ENCODE assay signal across 8 cellular contexts in genomic region chr3:184513276-184514150, GRCh38. TPM values are rescaled to one million over a fixed set of nuclear protein-coding genes. Genes with fewer than 3 reads are reported as not detected.
DNase-seq lines count a peak whose midpoint lies in the region; ATAC-seq and TF ChIP-seq lines count a peak whose summit lies in the region.

No MANE protein-coding gene starts in this region.

- no peak overlapping the region for H3K27ac Mint-ChIP-seq in activated CD8-positive, alpha-beta T cell treated with anti-CD3 and anti-CD28 coated beads, Interleukin-2, amount 10 ng/mL, durations not matched to agents 7 days and 5 days
- no peak overlapping the region for H3K27ac Mint-ChIP-seq in memory B cell

- peaks cover 10% of the 10 kb centered on the region for H3K4me1 ChIP-seq in effector memory CD4-positive, alpha-beta T cell (ENCODE audit: control insufficient read depth, insufficient read depth, low read length, poor library complexity, severe bottlenecking)

- POLR2A ChIA-PET in activated CD8-positive, alpha-beta T cell treated with anti-CD3 and anti-CD28 coated beads, Interleukin-2, amount 10 ng/mL, durations not matched to agents 7 days and 5 days (lab: Charles Lee) = interaction anchor here (1.6 kb wide), 1 partner anchor 12 kb away, joined by 4 read pairs; no protein-coding TSS in a partner anchor

- CTCF ChIA-PET in activated CD8-positive, alpha-beta T cell treated with anti-CD3 and anti-CD28 coated beads, Interleukin-2, amount 10 ng/mL, durations not matched to agents 7 days and 5 days (lab: Charles Lee) = interaction anchor here (0.6 to 4.7 kb wide), 34 partner anchors 8 to 286 kb away, joined by 3 to 69 read pairs (median 4); no protein-coding TSS in a partner anchor

- peak; percentile 73 for TF ChIP-seq CTCF in HL-60 (IDR thresholded peaks at IDR 0.05; ENCODE audit: insufficient read depth, low read length)

- H3K27ac ChIP-seq in HL-60 (replicated peaks) = no peak overlapping the region
- no peak overlapping the region for H3K27ac ChIP-seq in effector memory CD4-positive, alpha-beta T cell (ENCODE audit: insufficient read depth, low read length, poor library complexity, severe bottlenecking)

- no peaks in the 10 kb centered on the region for H3K36me3 ChIP-seq in effector memory CD4-positive, alpha-beta T cell (ENCODE audit: control insufficient read depth, insufficient read depth, low read length)

- no peaks in the 10 kb centered on the region for H3K9me3 ChIP-seq in effector memory CD4-positive, alpha-beta T cell (ENCODE audit: control insufficient read depth, low read length)

- ATAC-seq in GM19043 (IDR thresholded peaks at IDR 0.05; ENCODE audit: low read depth, unreplicated experiment) (peak; percentile 79), memory B cell (ENCODE audit: low read depth) (peak; percentile 98)
- ATAC-seq in activated CD8-positive, alpha-beta T cell treated with anti-CD3 and anti-CD28 coated beads, Interleukin-2, amount 10 ng/mL, durations not matched to agents 7 days and 5 days = peak; percentile 99

- no peaks in the 10 kb centered on the region for H3K9me3 Mint-ChIP-seq in activated CD8-positive, alpha-beta T cell treated with anti-CD3 and anti-CD28 coated beads, Interleukin-2, amount 10 ng/mL, durations not matched to agents 7 days and 5 days (ENCODE audit: insufficient read depth)
- peaks cover 5% of the 10 kb centered on the region for H3K9me3 Mint-ChIP-seq in memory B cell

- H3K4me1 Mint-ChIP-seq in activated CD8-positive, alpha-beta T cell treated with anti-CD3 and anti-CD28 coated beads, Interleukin-2, amount 10 ng/mL, durations not matched to agents 7 days and 5 days (ENCODE audit: low read depth) = peaks cover 10% of the 10 kb centered on the region
- H3K4me1 Mint-ChIP-seq in memory B cell = peaks cover 5% of the 10 kb centered on the region

- DNase-seq in AG08395 (ENCODE audit: low spot score) (peak; percentile 95), HL-60 (ENCODE audit: low read depth in 1 of 2, low spot score in 1 of 2) (peak; percentile 46 to 76), NCI-H82 treated with DMSO at 0.1 percent for 48 hours (lab: John Stamatoyannopoulos, UW; ENCODE audit: unreplicated experiment) (peak; percentile 82), memory B cell (ENCODE audit: low spot score in 2 of 2) (peak; percentile 83 to 86)
- peak; percentile 87 for DNase-seq in activated CD8-positive, alpha-beta T cell treated with anti-CD3 and anti-CD28 coated beads, Interleukin-2, amount 10 ng/mL, durations not matched to agents 7 days and 5 days
- DNase-seq in effector memory CD4-positive, alpha-beta T cell = peak; percentile 51 to 63 (median 57)
- DNase-seq in stimulated activated CD4-positive, alpha-beta T cell treated with anti-CD3 and anti-CD28 coated beads, TNF-alpha, amount 100 ng/mL, for 4 hours (ENCODE audit: low read depth in 3 of 3) = peak; percentile 63 to 71 (median 68)

- H3K36me3 Mint-ChIP-seq in activated CD8-positive, alpha-beta T cell treated with anti-CD3 and anti-CD28 coated beads, Interleukin-2, amount 10 ng/mL, durations not matched to agents 7 days and 5 days (ENCODE audit: low read depth) = no peaks in the 10 kb centered on the region
- peaks cover 1% of the 10 kb centered on the region for H3K36me3 Mint-ChIP-seq in memory B cell

- peak overlapping the region; percentile 26 for H3K4me3 Mint-ChIP-seq in activated CD8-positive, alpha-beta T cell treated with anti-CD3 and anti-CD28 coated beads, Interleukin-2, amount 10 ng/mL, durations not matched to agents 7 days and 5 days
- peak overlapping the region; percentile 39 for H3K4me3 Mint-ChIP-seq in memory B cell

- peaks cover 22% of the 10 kb centered on the region for H3K27me3 ChIP-seq in HL-60 (ENCODE audit: insufficient read depth, poor library complexity, severe bottlenecking)
- H3K27me3 ChIP-seq in effector memory CD4-positive, alpha-beta T cell (replicated peaks; ENCODE audit: control insufficient read depth, insufficient read depth, low read length, poor library complexity, severe bottlenecking) = peaks cover 17% of the 10 kb centered on the region

- peak overlapping the region; percentile 39 for H3K4me3 ChIP-seq in HL-60 (replicated peaks; ENCODE audit: insufficient read depth, low read length)
- H3K4me3 ChIP-seq in effector memory CD4-positive, alpha-beta T cell (ENCODE audit: insufficient read depth, low read depth, low read length, poor library complexity, severe bottlenecking) = peak overlapping the region; percentile 45

- peaks cover 52% of the 10 kb centered on the region for H3K27me3 Mint-ChIP-seq in activated CD8-positive, alpha-beta T cell treated with anti-CD3 and anti-CD28 coated beads, Interleukin-2, amount 10 ng/mL, durations not matched to agents 7 days and 5 days (ENCODE audit: low read depth)
- H3K27me3 Mint-ChIP-seq in memory B cell = peaks cover 25% of the 10 kb centered on the region

RNA-seq across cellular contexts. Expression of gene EPHB3, which starts 48.1 kb away (rescaled TPM):
- under 1 TPM; 0.11 to 0.13 TPM for total RNA-seq in activated CD8-positive, alpha-beta T cell treated with anti-CD3 and anti-CD28 coated beads, Interleukin-2, amount 10 ng/mL, durations not matched to agents 7 days and 5 days
